Comparison of ENCODE assay signal across 1 cellular context in the genomic region with DNA sequence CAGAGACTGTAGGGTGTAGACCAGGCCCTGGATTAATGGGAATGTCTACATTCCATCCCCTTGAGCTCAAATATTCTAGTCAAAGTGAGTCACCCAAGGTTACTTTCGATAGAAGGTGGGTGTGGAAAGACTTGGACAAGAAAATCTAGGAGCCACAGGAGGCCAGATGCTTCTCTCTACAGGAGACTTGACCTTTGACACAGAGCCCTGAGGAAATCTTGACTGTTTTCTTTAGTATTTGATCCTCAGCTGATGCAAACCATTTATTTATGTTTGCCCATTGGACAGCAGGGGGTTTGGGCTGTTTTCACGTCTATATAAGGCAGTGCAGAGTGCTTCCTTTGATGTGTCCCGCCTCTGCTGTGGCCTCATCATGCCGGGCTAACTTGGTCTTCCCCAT.
TF ChIP-seq lines count a peak whose summit lies in the region.

No MANE protein-coding gene starts in this region.

TF ChIP-seq in GM23338, 12 proteins besides CTCF, POLR2A, EP300 and RAD21 (continued from another document):
- TF ChIP-seq, protein P1, sequence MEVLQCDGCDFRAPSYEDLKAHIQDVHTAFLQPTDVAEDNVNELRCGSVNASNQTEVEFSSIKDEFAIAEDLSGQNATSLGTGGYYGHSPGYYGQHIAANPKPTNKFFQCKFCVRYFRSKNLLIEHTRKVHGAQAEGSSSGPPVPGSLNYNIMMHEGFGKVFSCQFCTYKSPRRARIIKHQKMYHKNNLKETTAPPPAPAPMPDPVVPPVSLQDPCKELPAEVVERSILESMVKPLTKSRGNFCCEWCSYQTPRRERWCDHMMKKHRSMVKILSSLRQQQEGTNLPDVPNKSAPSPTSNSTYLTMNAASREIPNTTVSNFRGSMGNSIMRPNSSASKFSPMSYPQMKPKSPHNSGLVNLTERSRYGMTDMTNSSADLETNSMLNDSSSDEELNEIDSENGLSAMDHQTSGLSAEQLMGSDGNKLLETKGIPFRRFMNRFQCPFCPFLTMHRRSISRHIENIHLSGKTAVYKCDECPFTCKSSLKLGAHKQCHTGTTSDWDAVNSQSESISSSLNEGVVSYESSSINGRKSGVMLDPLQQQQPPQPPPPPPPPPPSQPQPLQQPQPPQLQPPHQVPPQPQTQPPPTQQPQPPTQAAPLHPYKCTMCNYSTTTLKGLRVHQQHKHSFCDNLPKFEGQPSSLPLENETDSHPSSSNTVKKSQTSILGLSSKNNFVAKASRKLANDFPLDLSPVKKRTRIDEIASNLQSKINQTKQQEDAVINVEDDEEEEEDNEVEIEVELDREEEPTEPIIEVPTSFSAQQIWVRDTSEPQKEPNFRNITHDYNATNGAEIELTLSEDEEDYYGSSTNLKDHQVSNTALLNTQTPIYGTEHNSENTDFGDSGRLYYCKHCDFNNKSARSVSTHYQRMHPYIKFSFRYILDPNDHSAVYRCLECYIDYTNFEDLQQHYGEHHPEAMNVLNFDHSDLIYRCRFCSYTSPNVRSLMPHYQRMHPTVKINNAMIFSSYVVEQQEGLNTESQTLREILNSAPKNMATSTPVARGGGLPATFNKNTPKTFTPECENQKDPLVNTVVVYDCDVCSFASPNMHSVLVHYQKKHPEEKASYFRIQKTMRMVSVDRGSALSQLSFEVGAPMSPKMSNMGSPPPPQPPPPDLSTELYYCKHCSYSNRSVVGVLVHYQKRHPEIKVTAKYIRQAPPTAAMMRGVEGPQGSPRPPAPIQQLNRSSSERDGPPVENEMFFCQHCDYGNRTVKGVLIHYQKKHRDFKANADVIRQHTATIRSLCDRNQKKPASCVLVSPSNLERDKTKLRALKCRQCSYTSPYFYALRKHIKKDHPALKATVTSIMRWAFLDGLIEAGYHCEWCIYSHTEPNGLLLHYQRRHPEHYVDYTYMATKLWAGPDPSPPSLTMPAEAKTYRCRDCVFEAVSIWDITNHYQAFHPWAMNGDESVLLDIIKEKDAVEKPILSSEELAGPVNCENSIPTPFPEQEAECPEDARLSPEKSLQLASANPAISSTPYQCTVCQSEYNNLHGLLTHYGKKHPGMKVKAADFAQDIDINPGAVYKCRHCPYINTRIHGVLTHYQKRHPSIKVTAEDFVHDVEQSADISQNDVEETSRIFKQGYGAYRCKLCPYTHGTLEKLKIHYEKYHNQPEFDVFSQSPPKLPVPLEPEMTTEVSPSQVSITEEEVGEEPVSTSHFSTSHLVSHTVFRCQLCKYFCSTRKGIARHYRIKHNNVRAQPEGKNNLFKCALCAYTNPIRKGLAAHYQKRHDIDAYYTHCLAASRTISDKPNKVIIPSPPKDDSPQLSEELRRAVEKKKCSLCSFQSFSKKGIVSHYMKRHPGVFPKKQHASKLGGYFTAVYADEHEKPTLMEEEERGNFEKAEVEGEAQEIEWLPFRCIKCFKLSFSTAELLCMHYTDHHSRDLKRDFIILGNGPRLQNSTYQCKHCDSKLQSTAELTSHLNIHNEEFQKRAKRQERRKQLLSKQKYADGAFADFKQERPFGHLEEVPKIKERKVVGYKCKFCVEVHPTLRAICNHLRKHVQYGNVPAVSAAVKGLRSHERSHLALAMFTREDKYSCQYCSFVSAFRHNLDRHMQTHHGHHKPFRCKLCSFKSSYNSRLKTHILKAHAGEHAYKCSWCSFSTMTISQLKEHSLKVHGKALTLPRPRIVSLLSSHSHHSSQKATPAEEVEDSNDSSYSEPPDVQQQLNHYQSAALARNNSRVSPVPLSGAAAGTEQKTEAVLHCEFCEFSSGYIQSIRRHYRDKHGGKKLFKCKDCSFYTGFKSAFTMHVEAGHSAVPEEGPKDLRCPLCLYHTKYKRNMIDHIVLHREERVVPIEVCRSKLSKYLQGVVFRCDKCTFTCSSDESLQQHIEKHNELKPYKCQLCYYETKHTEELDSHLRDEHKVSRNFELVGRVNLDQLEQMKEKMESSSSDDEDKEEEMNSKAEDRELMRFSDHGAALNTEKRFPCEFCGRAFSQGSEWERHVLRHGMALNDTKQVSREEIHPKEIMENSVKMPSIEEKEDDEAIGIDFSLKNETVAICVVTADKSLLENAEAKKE (CRISPR knock-in tag; IDR thresholded peaks at IDR 0.05): no peak
- TF ChIP-seq ZNF331 (CRISPR knock-in tag; IDR thresholded peaks at IDR 0.05; ENCODE audit: low read depth): no peak
- no peak for TF ChIP-seq NANOG (IDR thresholded peaks at IDR 0.05; ENCODE audit: borderline replicate concordance)
- TF ChIP-seq ZNF114 (CRISPR knock-in tag; IDR thresholded peaks at IDR 0.05): no peak
- no peak for TF ChIP-seq STAT1 (IDR thresholded peaks at IDR 0.05; ENCODE audit: unreplicated experiment)
- TF ChIP-seq, protein P2, sequence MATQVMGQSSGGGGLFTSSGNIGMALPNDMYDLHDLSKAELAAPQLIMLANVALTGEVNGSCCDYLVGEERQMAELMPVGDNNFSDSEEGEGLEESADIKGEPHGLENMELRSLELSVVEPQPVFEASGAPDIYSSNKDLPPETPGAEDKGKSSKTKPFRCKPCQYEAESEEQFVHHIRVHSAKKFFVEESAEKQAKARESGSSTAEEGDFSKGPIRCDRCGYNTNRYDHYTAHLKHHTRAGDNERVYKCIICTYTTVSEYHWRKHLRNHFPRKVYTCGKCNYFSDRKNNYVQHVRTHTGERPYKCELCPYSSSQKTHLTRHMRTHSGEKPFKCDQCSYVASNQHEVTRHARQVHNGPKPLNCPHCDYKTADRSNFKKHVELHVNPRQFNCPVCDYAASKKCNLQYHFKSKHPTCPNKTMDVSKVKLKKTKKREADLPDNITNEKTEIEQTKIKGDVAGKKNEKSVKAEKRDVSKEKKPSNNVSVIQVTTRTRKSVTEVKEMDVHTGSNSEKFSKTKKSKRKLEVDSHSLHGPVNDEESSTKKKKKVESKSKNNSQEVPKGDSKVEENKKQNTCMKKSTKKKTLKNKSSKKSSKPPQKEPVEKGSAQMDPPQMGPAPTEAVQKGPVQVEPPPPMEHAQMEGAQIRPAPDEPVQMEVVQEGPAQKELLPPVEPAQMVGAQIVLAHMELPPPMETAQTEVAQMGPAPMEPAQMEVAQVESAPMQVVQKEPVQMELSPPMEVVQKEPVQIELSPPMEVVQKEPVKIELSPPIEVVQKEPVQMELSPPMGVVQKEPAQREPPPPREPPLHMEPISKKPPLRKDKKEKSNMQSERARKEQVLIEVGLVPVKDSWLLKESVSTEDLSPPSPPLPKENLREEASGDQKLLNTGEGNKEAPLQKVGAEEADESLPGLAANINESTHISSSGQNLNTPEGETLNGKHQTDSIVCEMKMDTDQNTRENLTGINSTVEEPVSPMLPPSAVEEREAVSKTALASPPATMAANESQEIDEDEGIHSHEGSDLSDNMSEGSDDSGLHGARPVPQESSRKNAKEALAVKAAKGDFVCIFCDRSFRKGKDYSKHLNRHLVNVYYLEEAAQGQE (IDR thresholded peaks at IDR 0.05; ENCODE audit: unreplicated experiment): no peak
- no peak for TF ChIP-seq JUNB (IDR thresholded peaks at IDR 0.05; ENCODE audit: unreplicated experiment)
- TF ChIP-seq, protein P3, sequence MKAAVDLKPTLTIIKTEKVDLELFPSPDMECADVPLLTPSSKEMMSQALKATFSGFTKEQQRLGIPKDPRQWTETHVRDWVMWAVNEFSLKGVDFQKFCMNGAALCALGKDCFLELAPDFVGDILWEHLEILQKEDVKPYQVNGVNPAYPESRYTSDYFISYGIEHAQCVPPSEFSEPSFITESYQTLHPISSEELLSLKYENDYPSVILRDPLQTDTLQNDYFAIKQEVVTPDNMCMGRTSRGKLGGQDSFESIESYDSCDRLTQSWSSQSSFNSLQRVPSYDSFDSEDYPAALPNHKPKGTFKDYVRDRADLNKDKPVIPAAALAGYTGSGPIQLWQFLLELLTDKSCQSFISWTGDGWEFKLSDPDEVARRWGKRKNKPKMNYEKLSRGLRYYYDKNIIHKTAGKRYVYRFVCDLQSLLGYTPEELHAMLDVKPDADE (IDR thresholded peaks at IDR 0.05): no peak
